In the genomic region with DNA sequence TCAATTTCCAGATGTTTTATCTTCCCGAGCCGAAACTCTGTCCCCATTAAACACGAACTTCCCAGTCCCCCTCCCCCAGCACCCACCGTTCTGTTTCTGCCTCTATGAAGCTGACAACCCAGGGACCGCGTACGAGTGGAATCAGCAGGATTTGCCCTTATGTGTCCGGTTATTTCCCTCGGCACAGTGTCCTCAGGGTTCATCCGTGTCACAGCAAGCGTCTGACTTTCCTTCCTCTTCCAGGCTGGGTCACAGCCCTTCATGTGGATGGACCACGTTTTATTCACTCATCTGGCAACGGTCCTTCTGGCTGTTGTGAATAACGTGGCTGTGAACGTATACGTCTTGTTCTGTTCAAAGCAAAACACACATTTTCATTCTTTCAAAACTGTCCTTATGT, we compare ENCODE assay signal across 12 cellular contexts. TPM values are rescaled to one million over a fixed set of nuclear protein-coding genes. Genes with fewer than 3 reads are reported as not detected.
A peak's percentile ranks its signal among the peaks of the same experiment; 100 is the strongest.
DNase-seq lines count a peak whose midpoint lies in the region; ATAC-seq, FAIRE-seq and TF ChIP-seq lines count a peak whose summit lies in the region.
"Had no signal": no experiment of that assay in that cellular context is flagged by ENCODE, and none has a peak within 500 bp of the region (broad histone marks: within the 10 kb centered on the region; RNA-seq: fewer than 3 reads in every experiment).

No MANE protein-coding gene starts in this region.

- peak; percentile 72 for FAIRE-seq in astrocyte (lab: Jason Lieb, UNC)

- H3K36me3 ChIP-seq in GM23248 (ENCODE audit: low read depth) = no peaks in the 10 kb centered on the region
- no peaks in the 10 kb centered on the region for H3K36me3 ChIP-seq in astrocyte (ENCODE audit: insufficient read depth, low read length)

- H2AFZ ChIP-seq in GM23248 = peak overlapping the region; percentile 38; the same call in 1 of the 2 replicates
- H2AFZ ChIP-seq in astrocyte (ENCODE audit: low read depth, low read length) = peak overlapping the region; percentile 63

- H3K4me2 ChIP-seq in GM23248 (ENCODE audit: unreplicated experiment) = peak overlapping the region; percentile 84
- peak overlapping the region; percentile 87 for H3K4me2 ChIP-seq in astrocyte (ENCODE audit: low read length)

- H4K20me1 ChIP-seq in GM23248 (ENCODE audit: insufficient read depth) = no peaks in the 10 kb centered on the region
- no peaks in the 10 kb centered on the region for H4K20me1 ChIP-seq in astrocyte (ENCODE audit: insufficient read depth, low read length)

- peaks cover 13% of the 10 kb centered on the region for H3F3A ChIP-seq in GM23248 (ENCODE audit: insufficient read depth)

- H3K9me3 Mint-ChIP-seq in astrocyte (ENCODE audit: unreplicated experiment) = peaks cover 11% of the 10 kb centered on the region
- no peaks in the 10 kb centered on the region for H3K9me3 Mint-ChIP-seq in naive thymus-derived CD8-positive, alpha-beta T cell

- DNase-seq in GM23248 (peak; percentile 76), astrocyte (ENCODE audit: low read depth) (no peak), hepatic stellate cell (ENCODE audit: low spot score) (peak; percentile 41)
- DNase-seq in activated effector memory CD4-positive, alpha-beta T cell treated with Interleukin-2 at 50 U/mL for 16 hours = no peak
- no peak for DNase-seq in naive thymus-derived CD8-positive, alpha-beta T cell
- DNase-seq: amniotic stem cell; MV-4-11; NCI-H345; stimulated activated CD4-positive, alpha-beta T cell treated with anti-CD3 and anti-CD28 coated beads, Interleukin-12 subunit alpha, Interleukin-12 subunit beta, amount 100 ng/mL, for 4 hours had no signal

- in situ Hi-C loops in GM23248 (cut with MboI) = no loop called here

- no peak for TF ChIP-seq CTCF in astrocyte (IDR thresholded peaks at IDR 0.05; ENCODE audit: insufficient read depth, low read depth, low read length)

- no peak for ATAC-seq in naive thymus-derived CD8-positive, alpha-beta T cell
- ATAC-seq in HG03457 (IDR thresholded peaks at IDR 0.05; ENCODE audit: unreplicated experiment) (no peak), HG03354 (IDR thresholded peaks at IDR 0.05; ENCODE audit: poor library complexity, severe bottlenecking, unreplicated experiment) (no peak)

- no peaks in the 10 kb centered on the region for H3K9me3 ChIP-seq in GM23248 (ENCODE audit: low read depth)
- no peaks in the 10 kb centered on the region for H3K9me3 ChIP-seq in astrocyte (ENCODE audit: insufficient read depth, low read depth, low read length)

- H3K4me1 Mint-ChIP-seq in astrocyte (ENCODE audit: low read depth, unreplicated experiment) = peaks cover 19% of the 10 kb centered on the region
- peaks cover 0 to 2% (median under 1%) of the 10 kb centered on the region in 4 donors for H3K4me1 Mint-ChIP-seq in naive thymus-derived CD8-positive, alpha-beta T cell

- H3K4me3 ChIP-seq in GM23248 (peak overlapping the region; percentile 68), astrocyte (ENCODE audit: insufficient read depth, low read depth, low read length) (no peak overlapping the region), skin epidermis (no peak overlapping the region)

- no peaks in the 10 kb centered on the region for H3K9me2 ChIP-seq in GM23248 (ENCODE audit: insufficient read depth)

- peak overlapping the region; percentile 9 for H3K4me3 Mint-ChIP-seq in astrocyte (ENCODE audit: unreplicated experiment)
- H3K4me3 Mint-ChIP-seq in naive thymus-derived CD8-positive, alpha-beta T cell = no peak overlapping the region

- peaks cover 4% of the 10 kb centered on the region for H3K27me3 Mint-ChIP-seq in astrocyte (ENCODE audit: low read depth, unreplicated experiment)
- peaks cover 7 to 26% (median 11%) of the 10 kb centered on the region in 5 donors for H3K27me3 Mint-ChIP-seq in naive thymus-derived CD8-positive, alpha-beta T cell

- POLR2A ChIA-PET in naive thymus-derived CD8-positive, alpha-beta T cell (lab: Charles Lee) = no interaction called here

- H3K79me2 ChIP-seq in GM23248 (ENCODE audit: insufficient read depth) (no peaks in the 10 kb centered on the region), astrocyte (ENCODE audit: insufficient read depth, low read length) (no peaks in the 10 kb centered on the region)

- peak overlapping the region; percentile 90 for H3K27ac Mint-ChIP-seq in astrocyte (ENCODE audit: unreplicated experiment)
- H3K27ac Mint-ChIP-seq in naive thymus-derived CD8-positive, alpha-beta T cell = peak overlapping the region in 1 of 10 donors; percentile 35

- H3K27ac ChIP-seq in GM23248 (peak overlapping the region; percentile 96), astrocyte (ENCODE audit: low read depth, low read length) (peak overlapping the region; percentile 54), skin epidermis (peak overlapping the region in 16 of 21 experiments; percentile 22 to 90 (median 71))

- H3K27me3 ChIP-seq in GM23248 (replicated peaks; ENCODE audit: insufficient read depth) = no peaks in the 10 kb centered on the region
- H3K27me3 ChIP-seq in astrocyte (ENCODE audit: insufficient read depth, low read length) = no peaks in the 10 kb centered on the region

- H3K36me3 Mint-ChIP-seq in astrocyte (ENCODE audit: low read depth, unreplicated experiment) = no peaks in the 10 kb centered on the region
- H3K36me3 Mint-ChIP-seq in naive thymus-derived CD8-positive, alpha-beta T cell = no peaks in the 10 kb centered on the region

- peaks cover 31% of the 10 kb centered on the region for H3K4me1 ChIP-seq in GM23248 (ENCODE audit: insufficient read depth)
- H3K4me1 ChIP-seq in astrocyte (ENCODE audit: insufficient read depth, low read length) = peaks cover 18% of the 10 kb centered on the region

- H3K9ac ChIP-seq in GM23248 (peak overlapping the region; percentile 90), astrocyte (ENCODE audit: low read length) (peak overlapping the region; percentile 77)

- WGBS in GM23248 (ENCODE audit: low coverage in 1 of 2, low lambda C conversion rate in 2 of 2, missing lambda C conversion rate in 2 of 2), 2 experiments = 6 to 8% methylated on average over 16 of the region's 16 CpGs

RNA-seq across cellular contexts. Expression of gene METRNL, which starts 31.3 kb away (rescaled TPM):
- total RNA-seq in GM23248 (2014; rRNA removed; shearing (Covaris generic)) = 305 and 319 TPM in 2 replicates
- polyA plus RNA-seq in GM23248 (2016; fragmentation: Nextera tagmentation; extraction: Ambion mirVana) = 26.5 and 28.4 TPM in 2 replicates
- total RNA-seq in astrocyte = 28.3 and 36.7 TPM in 2 replicates
- 1 to 10 TPM; 4.1 to 4.6 TPM for total RNA-seq in naive thymus-derived CD8-positive, alpha-beta T cell
- 1 to 10 TPM in 2 of 3 donors, under 1 TPM in 1; 0.42 to 4.8 (median 1.3) TPM for polyA plus RNA-seq in naive thymus-derived CD8-positive, alpha-beta T cell

Comparison
In these comparisons a context has a peak if more than half of its experiments do, and no peak if none do; other contexts are left out.
1. DNase-seq: peak in GM23248 (single experiment) and hepatic stellate cell (single experiment); none in astrocyte (single experiment), activated effector memory CD4-positive, alpha-beta T cell treated with Interleukin-2 at 50 U/mL for 16 hours (single experiment) and naive thymus-derived CD8-positive, alpha-beta T cell (0 of 10).
2. Peak in every context shown above with its lines, with median percentiles within 50 percentile points of each other: H3K27ac ChIP-seq.